ENCODE assay signal across 9 cellular contexts in the genomic region with DNA sequence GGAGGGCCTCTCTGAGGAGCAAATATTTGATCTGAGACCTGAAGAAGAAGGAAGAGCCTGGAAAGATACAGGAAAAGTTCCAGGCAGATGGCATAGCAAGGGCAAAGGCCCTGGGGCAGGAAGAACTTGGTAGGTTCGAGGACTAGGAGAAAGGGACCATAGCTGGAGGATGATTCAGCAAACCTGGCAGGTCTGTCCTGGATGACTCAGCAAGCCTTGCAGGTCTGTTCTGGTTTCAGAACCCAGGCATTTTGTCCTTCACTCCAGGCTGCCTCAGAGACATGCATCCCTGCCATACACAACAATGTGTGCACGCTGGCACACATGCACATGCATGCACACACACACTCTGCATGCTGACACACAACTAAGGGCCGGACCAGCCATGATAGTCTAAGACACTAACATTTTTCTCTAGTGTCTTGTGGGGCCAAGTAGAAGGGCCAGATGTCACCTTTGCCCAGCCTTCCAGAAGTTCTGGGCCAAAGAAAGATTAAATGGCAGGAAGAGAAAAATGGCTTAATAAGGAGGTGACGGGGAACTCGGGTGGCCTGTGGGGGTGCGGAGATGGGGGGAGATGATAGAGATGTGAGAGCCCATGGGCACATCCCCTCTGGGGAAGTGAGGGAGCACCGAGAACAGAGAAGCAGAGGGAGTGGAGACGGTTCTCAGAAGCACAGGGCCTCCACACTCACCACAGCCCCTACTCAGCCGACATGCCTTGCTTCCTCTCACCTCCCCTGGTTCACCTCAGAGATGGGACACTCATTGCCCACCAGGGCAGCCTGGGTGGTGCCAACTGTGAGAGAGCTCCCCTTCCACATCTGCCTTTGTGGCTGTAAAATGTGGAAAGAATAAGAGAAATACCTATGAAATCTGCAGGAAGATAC. TPM values are rescaled to one million over a fixed set of nuclear protein-coding genes. Genes with fewer than 3 reads are reported as not detected.
A peak's percentile ranks its signal among the peaks of the same experiment; 100 is the strongest.
DNase-seq lines count a peak whose midpoint lies in the region; ATAC-seq, FAIRE-seq and TF ChIP-seq lines count a peak whose summit lies in the region.
"Had no signal": no experiment of that assay in that cellular context is flagged by ENCODE, and none has a peak within 500 bp of the region (broad histone marks: within the 10 kb centered on the region; RNA-seq: fewer than 3 reads in every experiment).

No MANE protein-coding gene starts in this region.

- H3K27me3 Mint-ChIP-seq in CD8-positive, alpha-beta memory T cell: peaks cover 3% of the 10 kb centered on the region in 2 donors
- peaks cover 2% of the 10 kb centered on the region for H3K27me3 Mint-ChIP-seq in HFFc6 (ENCODE audit: insufficient read depth)
- H3K27me3 Mint-ChIP-seq in activated CD8-positive, alpha-beta T cell treated with anti-CD3 and anti-CD28 coated beads for 36 hours: peaks cover 1% of the 10 kb centered on the region
- peaks cover 5% of the 10 kb centered on the region for H3K27me3 Mint-ChIP-seq in H9 (ENCODE audit: low read depth)

- no peak overlapping the region for H4K5ac ChIP-seq in H9 (ENCODE audit: insufficient read length, low read depth, low read length)

- H3K23me2 ChIP-seq in H9 (ENCODE audit: insufficient read length, low read depth, low read length, poor library complexity, severe bottlenecking): no peaks in the 10 kb centered on the region

- no peaks in the 10 kb centered on the region for H3K27me3 ChIP-seq in CD8-positive, alpha-beta memory T cell (ENCODE audit: insufficient read depth, low read length, poor library complexity, severe bottlenecking)
- H3K27me3 ChIP-seq in keratinocyte (ENCODE audit: control insufficient read depth, extremely low read depth, insufficient read depth, low read length) (no peaks in the 10 kb centered on the region), H9 (ENCODE audit: insufficient read depth, low read length) (no peaks in the 10 kb centered on the region)

- H2BK120ac ChIP-seq in H9 (ENCODE audit: low read depth, low read length, poor library complexity, severe bottlenecking): no peak overlapping the region

- no peaks in the 10 kb centered on the region for H4K20me1 ChIP-seq in keratinocyte (ENCODE audit: control insufficient read depth, extremely low read depth, insufficient read depth, low read length)
- H4K20me1 ChIP-seq in H9 (ENCODE audit: control insufficient read depth, insufficient read depth, insufficient read length): peaks cover 3% of the 10 kb centered on the region

- no peak overlapping the region for H2BK20ac ChIP-seq in H9 (ENCODE audit: low read depth, low read length, poor library complexity, severe bottlenecking)

- H4K91ac ChIP-seq in H9 (ENCODE audit: insufficient read length, low read depth, low read length): no peak overlapping the region

- peak; percentile 99 for FAIRE-seq in keratinocyte (lab: Jason Lieb, UNC)

- peak overlapping the region; percentile 45 for H2AFZ ChIP-seq in keratinocyte (ENCODE audit: control insufficient read depth, low read length)
- no peak overlapping the region for H2AFZ ChIP-seq in H9 (ENCODE audit: low read length)

- no peak overlapping the region for H3K4me3 ChIP-seq in CD8-positive, alpha-beta memory T cell (ENCODE audit: low read length)
- H3K4me3 ChIP-seq in keratinocyte (ENCODE audit: control insufficient read depth in 2 of 3, extremely low read depth in 1 of 3, insufficient read depth in 2 of 3, low read depth in 1 of 3, low read length in 3 of 3): peak overlapping the region in 1 of 3 experiments; percentile 9

- no peak overlapping the region for H2BK12ac ChIP-seq in H9 (ENCODE audit: insufficient read length, low read depth, low read length)

- no peaks in the 10 kb centered on the region for H3K79me1 ChIP-seq in H9 (ENCODE audit: insufficient read depth, low read depth, low read length, poor library complexity, severe bottlenecking)

- H3K18ac ChIP-seq in H9 (ENCODE audit: insufficient read length, low read depth, low read length): no peak overlapping the region

- peak; percentile 31 for ATAC-seq in activated CD8-positive, alpha-beta T cell treated with anti-CD3 and anti-CD28 coated beads for 36 hours
- ATAC-seq in GM18909 (IDR thresholded peaks at IDR 0.05; ENCODE audit: poor library complexity, unreplicated experiment): no peak

- no peaks in the 10 kb centered on the region for H3K9me3 ChIP-seq in CD8-positive, alpha-beta memory T cell (ENCODE audit: low read length)
- H3K9me3 ChIP-seq in keratinocyte (ENCODE audit: control insufficient read depth, low read depth, low read length): no peaks in the 10 kb centered on the region
- H3K9me3 ChIP-seq in H9 (ENCODE audit: control insufficient read depth, low read depth, low read length): no peaks in the 10 kb centered on the region

- H3K4ac ChIP-seq in H9 (ENCODE audit: low read depth, low read length): no peak overlapping the region

- WGBS in H9 (ENCODE audit: extremely low coverage, insufficient read length, low lambda C conversion rate): no CpG with 5 or more reads among the region's 9 CpGs

- H3K36me3 Mint-ChIP-seq in CD8-positive, alpha-beta memory T cell: peaks cover 0 to 1% (median 0%) of the 10 kb centered on the region in 3 donors
- H3K36me3 Mint-ChIP-seq in HFFc6 (ENCODE audit: low read depth) (no peaks in the 10 kb centered on the region), H9 (ENCODE audit: insufficient read depth in 1 of 3, low read depth in 3 of 3) (no peaks in the 10 kb centered on the region)
- no peaks in the 10 kb centered on the region for H3K36me3 Mint-ChIP-seq in activated CD8-positive, alpha-beta T cell treated with anti-CD3 and anti-CD28 coated beads for 36 hours (ENCODE audit: low read depth)

- H2BK15ac ChIP-seq in H9 (ENCODE audit: low read depth, low read length): no peak overlapping the region

- H3K4me2 ChIP-seq in keratinocyte (ENCODE audit: control insufficient read depth, extremely low read depth, insufficient read depth, low read depth, low read length): peak overlapping the region; percentile 41
- H3K4me2 ChIP-seq in H9 (ENCODE audit: insufficient read depth, insufficient read length, low read length): no peak overlapping the region

- no peak overlapping the region for H3K4me3 Mint-ChIP-seq in CD8-positive, alpha-beta memory T cell
- H3K4me3 Mint-ChIP-seq in HFFc6: no peak overlapping the region
- H3K4me3 Mint-ChIP-seq in activated CD8-positive, alpha-beta T cell treated with anti-CD3 and anti-CD28 coated beads for 36 hours: no peak overlapping the region
- no peak overlapping the region for H3K4me3 Mint-ChIP-seq in H9

- H2AK5ac ChIP-seq in H9 (ENCODE audit: insufficient read length, low read length): no peak overlapping the region

- H3K9ac ChIP-seq in keratinocyte (ENCODE audit: control insufficient read depth, extremely low read depth, insufficient read depth, low read length) (peak overlapping the region; percentile 56), H9 (ENCODE audit: extremely low read depth, insufficient read length, low read length) (no peak overlapping the region)

- H3K4me1 Mint-ChIP-seq in CD8-positive, alpha-beta memory T cell: peaks cover 0 to 5% (median 3%) of the 10 kb centered on the region in 3 donors
- H3K4me1 Mint-ChIP-seq in HFFc6 (ENCODE audit: low read depth) (peaks cover 48% of the 10 kb centered on the region), H9 (peaks cover 11 to 13% of the 10 kb centered on the region in 2 experiments)
- H3K4me1 Mint-ChIP-seq in activated CD8-positive, alpha-beta T cell treated with anti-CD3 and anti-CD28 coated beads for 36 hours (ENCODE audit: low read depth): peaks cover 33% of the 10 kb centered on the region

- peak overlapping the region; percentile 51 for H3K27ac ChIP-seq in CD8-positive, alpha-beta memory T cell (ENCODE audit: low read depth, low read length)
- peak overlapping the region; percentile 90 for H3K27ac ChIP-seq in keratinocyte (ENCODE audit: control insufficient read depth, insufficient read depth, low read length)
- H3K27ac ChIP-seq in H9 (ENCODE audit: insufficient read length, low read depth, low read length): no peak overlapping the region

- no peak overlapping the region for H2BK5ac ChIP-seq in H9 (ENCODE audit: insufficient read length, low read length)

- CTCF ChIA-PET in CD8-positive, alpha-beta memory T cell (lab: Charles Lee): interaction anchor here (1.1 kb wide), 1 partner anchor 17 kb away, joined by 3 read pairs; no protein-coding TSS in a partner anchor
- CTCF ChIA-PET in activated CD8-positive, alpha-beta T cell treated with anti-CD3 and anti-CD28 coated beads for 36 hours (lab: Charles Lee): interaction anchor here (1.3 kb wide), 2 partner anchors 10 to 11 kb away, joined by 3 to 4 read pairs; no protein-coding TSS in a partner anchor

- H3K9me3 Mint-ChIP-seq in CD8-positive, alpha-beta memory T cell: no peaks in the 10 kb centered on the region
- no peaks in the 10 kb centered on the region for H3K9me3 Mint-ChIP-seq in HFFc6
- no peaks in the 10 kb centered on the region for H3K9me3 Mint-ChIP-seq in activated CD8-positive, alpha-beta T cell treated with anti-CD3 and anti-CD28 coated beads for 36 hours
- no peaks in the 10 kb centered on the region for H3K9me3 Mint-ChIP-seq in H9

- no peak overlapping the region for H3T11ph ChIP-seq in H9 (ENCODE audit: low read length)

- peaks cover 23% of the 10 kb centered on the region for H3K4me1 ChIP-seq in CD8-positive, alpha-beta memory T cell (ENCODE audit: insufficient read depth, low read length)
- H3K4me1 ChIP-seq in keratinocyte (ENCODE audit: control insufficient read depth, extremely low read depth, insufficient read depth, low read length): peaks cover 61% of the 10 kb centered on the region
- H3K4me1 ChIP-seq in H9 (ENCODE audit: insufficient read depth, low read length): no peaks in the 10 kb centered on the region; the same call in 1 of the 2 replicates

- H4K8ac ChIP-seq in H9 (replicated peaks; ENCODE audit: insufficient read length, low read depth, low read length): no peak overlapping the region

- DNase-seq in CD8-positive, alpha-beta memory T cell: peak in 1 of 5 donors; percentile 24
- DNase-seq in HFFc6 (peak; percentile 64), keratinocyte (ENCODE audit: low read depth, low spot score) (peak; percentile 99), H9 (no peak), cerebellar nuclear complex (lab: John Stamatoyannopoulos, UW) (no peak), NCI-H2029 (lab: John Stamatoyannopoulos, UW) (no peak)
- peak; percentile 23 for DNase-seq in activated CD8-positive, alpha-beta T cell treated with anti-CD3 and anti-CD28 coated beads for 36 hours
- DNase-seq: NCI-H524 had no signal

- POLR2A ChIA-PET in CD8-positive, alpha-beta memory T cell (lab: Charles Lee): no interaction called here
- POLR2A ChIA-PET in activated CD8-positive, alpha-beta T cell treated with anti-CD3 and anti-CD28 coated beads for 36 hours (lab: Charles Lee): interaction anchor here (0.6 kb wide), 1 partner anchor 113 kb away, joined by 3 read pairs; no protein-coding TSS in a partner anchor

- TF ChIP-seq CTCF in HFFc6 (IDR thresholded peaks at IDR 0.05) (no peak), keratinocyte (optimal IDR thresholded peaks at IDR 0.05 in 1 of 3, IDR thresholded peaks at IDR 0.05 in 1 of 3, conservative IDR thresholded peaks at IDR 0.05 in 1 of 3; ENCODE audit: extremely low read depth in 1 of 3, insufficient read depth in 2 of 3, low read length in 3 of 3) (no peak), H9 (conservative IDR thresholded peaks at IDR 0.05) (no peak)
- TF ChIP-seq CTCF in activated CD8-positive, alpha-beta T cell treated with anti-CD3 and anti-CD28 coated beads for 36 hours (IDR thresholded peaks at IDR 0.05): no peak

- H3K27ac Mint-ChIP-seq in CD8-positive, alpha-beta memory T cell: peak overlapping the region in 2 of 8 donors; percentile 11 to 44
- H3K27ac Mint-ChIP-seq in HFFc6 (peak overlapping the region; percentile 54), H9 (peak overlapping the region in 1 of 3 experiments; percentile 31; a peak in 1 of 7 replicates)
- H3K27ac Mint-ChIP-seq in activated CD8-positive, alpha-beta T cell treated with anti-CD3 and anti-CD28 coated beads for 36 hours: peak overlapping the region; percentile 52

- no peaks in the 10 kb centered on the region for H3K79me2 ChIP-seq in keratinocyte (ENCODE audit: control insufficient read depth, insufficient read depth, low read length)
- no peaks in the 10 kb centered on the region for H3K79me2 ChIP-seq in H9 (ENCODE audit: insufficient read depth, low read length)

- H3K36me3 ChIP-seq in CD8-positive, alpha-beta memory T cell (ENCODE audit: insufficient read depth, low read length): no peaks in the 10 kb centered on the region
- H3K36me3 ChIP-seq in keratinocyte (ENCODE audit: control insufficient read depth in 2 of 2, extremely low read depth in 1 of 2, insufficient read depth in 2 of 2, low read length in 2 of 2): no peaks in the 10 kb centered on the region

- H3K9me1 ChIP-seq in keratinocyte (ENCODE audit: control insufficient read depth, extremely low read depth, insufficient read depth, low read length): no peaks in the 10 kb centered on the region

- H3K14ac ChIP-seq in H9 (ENCODE audit: insufficient read depth, low read length): no peak overlapping the region

- no peak overlapping the region for H3K23ac ChIP-seq in H9 (ENCODE audit: insufficient read length, low read depth, low read length)

- no peak overlapping the region for H3K56ac ChIP-seq in H9 (ENCODE audit: insufficient read length, low read depth, low read length)

- intact Hi-C loops in activated CD8-positive, alpha-beta T cell treated with anti-CD3 and anti-CD28 coated beads for 36 hours (cut with micrococcal nuclease): no loop called here

- dilution Hi-C loops in keratinocyte (cut with MboI; ENCODE audit: extremely low pct_ligation_motif_present, low sequenced_read_pairs): no loop called here

RNA-seq across cellular contexts. Expression of a gene that starts 15.4 kb away (rescaled TPM):
- 10 to 100 TPM; 24.6 to 28.7 TPM for total RNA-seq in CD8-positive, alpha-beta memory T cell
- 12.0 TPM for polyA plus RNA-seq in CD8-positive, alpha-beta memory T cell
- 10 to 100 TPM in 3 of 6 experiments, 1 to 10 TPM in 3; 8.4 to 11.8 (median 10.1) TPM for total RNA-seq in HFFc6 (2021; fragmentation: NEBNext Ultra II Directional; extraction: Animal tissue kit (Norgen Biotek cat#: 25700))
- total RNA-seq in activated CD8-positive, alpha-beta T cell treated with anti-CD3 and anti-CD28 coated beads for 36 hours: 10 to 100 TPM; 59.5 to 62.5 TPM
- polyA plus RNA-seq in keratinocyte: 52.6 to 68.4 TPM (median 57.6 TPM) in 3 replicates
- polyA plus RNA-seq in keratinocyte (2011; ENCODE audit: low read depth): 13.0 TPM
- polyA plus RNA-seq in keratinocyte (2011; cell fraction: cytosol; rRNA removed): 55.6 and 70.2 TPM in 2 replicates
- polyA plus RNA-seq in keratinocyte (2011; cell fraction: nucleus; rRNA removed): 36.6 and 44.0 TPM in 2 replicates
- 56.1 and 108 TPM in 2 replicates for polyA plus RNA-seq in keratinocyte (2012; ENCODE audit: low replicate concordance)
- 52.9 to 56.4 TPM (median 53.6 TPM) in 3 replicates for polyA minus RNA-seq in keratinocyte
- 103 TPM for polyA minus RNA-seq in keratinocyte (2011; cell fraction: cytosol; rRNA and poly(A)+ RNA removed)
- polyA minus RNA-seq in keratinocyte (2011; cell fraction: nucleus; rRNA and poly(A)+ RNA removed): 29.4 and 35.6 TPM in 2 replicates
- 20.0 and 20.8 TPM in 2 replicates for total RNA-seq in H9 (2021)

RNA-seq across cellular contexts. Expression of a gene that starts 18.2 kb away (rescaled TPM):
- 1 to 10 TPM; 7.6 to 9.5 TPM for total RNA-seq in CD8-positive, alpha-beta memory T cell
- 1.0 TPM for polyA plus RNA-seq in CD8-positive, alpha-beta memory T cell
- 10 to 100 TPM; 61.1 to 76.6 (median 65.4) TPM for total RNA-seq in HFFc6 (2021; fragmentation: NEBNext Ultra II Directional; extraction: Animal tissue kit (Norgen Biotek cat#: 25700))
- total RNA-seq in activated CD8-positive, alpha-beta T cell treated with anti-CD3 and anti-CD28 coated beads for 36 hours: 1 to 10 TPM; 8.0 to 8.7 TPM
- 10.4 to 29.0 TPM (median 14.0 TPM) in 3 replicates for polyA plus RNA-seq in keratinocyte
- polyA plus RNA-seq in keratinocyte (2011; ENCODE audit: low read depth): 2.3 TPM
- polyA plus RNA-seq in keratinocyte (2011; cell fraction: cytosol; rRNA removed): 12.5 and 32.8 TPM in 2 replicates
- polyA plus RNA-seq in keratinocyte (2011; cell fraction: nucleus; rRNA removed): 15.1 and 26.5 TPM in 2 replicates
- polyA plus RNA-seq in keratinocyte (2012; ENCODE audit: low replicate concordance): 10.6 and 21.1 TPM in 2 replicates
- 8.4 to 20.7 TPM (median 11.2 TPM) in 3 replicates for polyA minus RNA-seq in keratinocyte
- polyA minus RNA-seq in keratinocyte (2011; cell fraction: cytosol; rRNA and poly(A)+ RNA removed): 18.6 TPM
- polyA minus RNA-seq in keratinocyte (2011; cell fraction: nucleus; rRNA and poly(A)+ RNA removed): 9.5 and 10.2 TPM in 2 replicates
- total RNA-seq in H9 (2021): 18.9 and 22.7 TPM in 2 replicates

RNA-seq across cellular contexts. Expression of a gene that starts 39.8 kb away (rescaled TPM):
- 1 to 10 TPM; 4.7 to 5.1 TPM for total RNA-seq in CD8-positive, alpha-beta memory T cell
- polyA plus RNA-seq in CD8-positive, alpha-beta memory T cell: 0.64 TPM
- 10 to 100 TPM; 24.5 to 26.3 (median 25.0) TPM for total RNA-seq in HFFc6 (2021; fragmentation: NEBNext Ultra II Directional; extraction: Animal tissue kit (Norgen Biotek cat#: 25700))
- total RNA-seq in activated CD8-positive, alpha-beta T cell treated with anti-CD3 and anti-CD28 coated beads for 36 hours: 10 to 100 TPM; 12.8 to 13.0 TPM
- 1.4 to 3.5 TPM (median 1.9 TPM) in 3 replicates for polyA plus RNA-seq in keratinocyte
- polyA plus RNA-seq in keratinocyte (2011; ENCODE audit: low read depth): 0.54 TPM
- 1.7 and 3.5 TPM in 2 replicates for polyA plus RNA-seq in keratinocyte (2011; cell fraction: cytosol; rRNA removed)
- polyA plus RNA-seq in keratinocyte (2011; cell fraction: nucleus; rRNA removed): 5.4 and 7.0 TPM in 2 replicates
- 3.0 and 8.8 TPM in 2 replicates for polyA plus RNA-seq in keratinocyte (2012; ENCODE audit: low replicate concordance)
- 1.2 to 4.6 TPM (median 1.3 TPM) in 3 replicates for polyA minus RNA-seq in keratinocyte
- 4.6 TPM for polyA minus RNA-seq in keratinocyte (2011; cell fraction: cytosol; rRNA and poly(A)+ RNA removed)
- polyA minus RNA-seq in keratinocyte (2011; cell fraction: nucleus; rRNA and poly(A)+ RNA removed): 1.7 and 2.2 TPM in 2 replicates
- 54.4 and 55.1 TPM in 2 replicates for total RNA-seq in H9 (2021)

RNA-seq across cellular contexts. Expression of a gene that starts 42.9 kb away (rescaled TPM):
- 10 to 100 TPM; 83.7 to 90.5 TPM for total RNA-seq in CD8-positive, alpha-beta memory T cell
- 95.7 TPM for polyA plus RNA-seq in CD8-positive, alpha-beta memory T cell
- 10 to 100 TPM; 76.4 to 84.1 (median 77.2) TPM for total RNA-seq in HFFc6 (2021; fragmentation: NEBNext Ultra II Directional; extraction: Animal tissue kit (Norgen Biotek cat#: 25700))
- 100 to 1,000 TPM; 122 to 130 TPM for total RNA-seq in activated CD8-positive, alpha-beta T cell treated with anti-CD3 and anti-CD28 coated beads for 36 hours
- 83.3 to 136 TPM (median 129 TPM) in 3 replicates for polyA plus RNA-seq in keratinocyte
- 104 TPM for polyA plus RNA-seq in keratinocyte (2011; ENCODE audit: low read depth)
- polyA plus RNA-seq in keratinocyte (2011; cell fraction: cytosol; rRNA removed): 94.2 and 135 TPM in 2 replicates
- polyA plus RNA-seq in keratinocyte (2011; cell fraction: nucleus; rRNA removed): 162 and 239 TPM in 2 replicates
- 131 and 169 TPM in 2 replicates for polyA plus RNA-seq in keratinocyte (2012; ENCODE audit: low replicate concordance)
- 70.6 to 145 TPM (median 76.0 TPM) in 3 replicates for polyA minus RNA-seq in keratinocyte
- polyA minus RNA-seq in keratinocyte (2011; cell fraction: cytosol; rRNA and poly(A)+ RNA removed): 137 TPM
- 72.8 and 74.5 TPM in 2 replicates for polyA minus RNA-seq in keratinocyte (2011; cell fraction: nucleus; rRNA and poly(A)+ RNA removed)
- 46.8 and 50.8 TPM in 2 replicates for total RNA-seq in H9 (2021)

Comparison
In these comparisons a context has a peak if more than half of its experiments do, and no peak if none do; other contexts are left out.
1. DNase-seq: peak in HFFc6 (single experiment), activated CD8-positive, alpha-beta T cell treated with anti-CD3 and anti-CD28 coated beads for 36 hours (single experiment) and keratinocyte (single experiment); none in H9 (single experiment), cerebellar nuclear complex (0 of 2) and NCI-H2029 (single experiment).